Comparison of ENCODE assay signal across 8 cellular contexts in the genomic region with DNA sequence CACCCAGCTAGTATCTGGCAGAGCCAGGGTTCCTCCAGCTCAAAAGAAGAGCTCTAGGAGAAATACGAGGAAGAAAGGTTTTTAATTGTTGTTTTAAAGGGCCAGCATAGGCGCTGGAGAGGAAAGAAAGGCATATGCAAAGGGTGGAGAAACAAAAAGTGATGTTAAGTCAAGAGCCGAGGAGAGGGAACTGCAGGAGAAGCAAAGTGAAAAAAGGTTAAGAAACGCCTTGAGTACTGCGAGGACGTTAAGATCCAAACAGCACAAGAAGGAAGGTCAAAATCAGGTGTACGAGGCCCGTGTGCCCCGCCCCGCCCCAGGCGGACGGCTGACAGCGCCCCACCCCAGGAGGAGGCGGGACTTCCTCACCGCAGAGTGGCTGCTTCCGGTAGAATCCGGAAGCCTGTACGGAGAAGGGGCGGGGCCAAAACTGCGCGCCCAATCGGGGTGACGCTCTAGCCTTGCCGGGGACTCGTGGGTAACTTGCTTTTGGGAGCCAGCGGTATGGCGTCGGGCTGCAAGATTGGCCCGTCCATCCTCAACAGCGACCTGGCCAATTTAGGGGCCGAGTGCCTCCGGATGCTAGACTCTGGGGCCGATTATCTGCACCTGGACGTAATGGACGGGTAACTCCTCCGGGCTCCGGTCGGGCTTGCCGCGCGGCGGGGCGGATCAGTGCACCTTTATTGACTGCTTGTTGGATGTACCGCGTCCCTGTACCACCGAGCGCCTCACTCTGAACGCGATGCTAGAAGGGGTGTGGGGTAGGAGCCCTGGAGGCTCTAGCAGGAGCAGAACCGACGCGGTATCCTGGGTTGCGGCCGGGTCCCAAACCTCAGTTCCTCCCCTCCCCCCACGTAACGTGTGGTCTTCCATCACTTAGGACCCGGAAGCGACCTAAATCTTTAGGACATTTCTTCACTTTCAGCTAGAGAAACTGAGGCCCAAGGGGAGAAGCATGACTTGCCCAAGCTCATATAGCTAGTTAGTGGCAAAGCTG. TPM values are rescaled to one million over a fixed set of nuclear protein-coding genes. Genes with fewer than 3 reads are reported as not detected.
DNase-seq lines count a peak whose midpoint lies in the region; ATAC-seq and TF ChIP-seq lines count a peak whose summit lies in the region.

A gene (plus strand): TSS at position 481 of the 1,000 bp plus-strand sequence. CDS start 24 bp downstream, at position 505.

- H3K4me3 ChIP-seq in NB4 (ENCODE audit: low read depth, low read length) (peak within 1 kb of the TSS; percentile 99), SK-N-MC (peak within 1 kb of the TSS; percentile 90), gastroesophageal sphincter (peak within 1 kb of the TSS; percentile 68 to 96), neutrophil (ENCODE audit: low read depth in 1 of 2, low read length in 1 of 2) (peak within 1 kb of the TSS; percentile 77 to 96)

- H3K36me3 Mint-ChIP-seq in HFFc6 (ENCODE audit: low read depth) = peaks cover 9% of the 10 kb centered on the region; the same call in 1 of the 2 replicates
- H3K36me3 Mint-ChIP-seq in activated naive CD4-positive, alpha-beta T cell treated with anti-CD3 and anti-CD28 coated beads, Interleukin-2, amount 10 ng/mL, durations not matched to agents 7 days and 5 days = peaks cover 13% of the 10 kb centered on the region

- peaks cover 5 to 46% (median 27%) of the 10 kb centered on the region in 3 donors for H3K4me1 ChIP-seq in gastroesophageal sphincter
- H3K4me1 ChIP-seq in neutrophil (ENCODE audit: control insufficient read depth in 1 of 2, insufficient read depth in 1 of 2, low read depth in 1 of 2, low read length in 1 of 2) = peaks cover 40 to 43% of the 10 kb centered on the region in 2 experiments

- DNase-seq in GM04503 (ENCODE audit: low read depth) (peak; percentile 57), HFFc6 (peak; percentile 92), NB4 (ENCODE audit: low read depth) (peak; percentile 98), SK-N-MC (ENCODE audit: low read depth, low spot score) (peak; percentile 75), substantia nigra (lab: John Stamatoyannopoulos, UW) (peak; percentile 58 to 95 (median 90))
- peak; percentile 98 for DNase-seq in activated naive CD4-positive, alpha-beta T cell treated with anti-CD3 and anti-CD28 coated beads, Interleukin-2, amount 10 ng/mL, durations not matched to agents 7 days and 5 days

- H3K36me3 ChIP-seq in SK-N-MC (ENCODE audit: insufficient read depth, low read length) (peaks cover 27% of the 10 kb centered on the region), gastroesophageal sphincter (no peaks in the 10 kb centered on the region), neutrophil (no peaks in the 10 kb centered on the region)

- TF ChIP-seq CTCF in HFFc6 (IDR thresholded peaks at IDR 0.05) (peak; percentile 11; the same call in 1 of the 2 replicates), NB4 (IDR thresholded peaks at IDR 0.05; ENCODE audit: low read depth, low read length) (no peak), gastroesophageal sphincter (IDR thresholded peaks at IDR 0.05) (no peak), neutrophil (IDR thresholded peaks at IDR 0.05) (peak; percentile 42)

- peaks cover 49% of the 10 kb centered on the region for H3K4me1 Mint-ChIP-seq in HFFc6 (ENCODE audit: low read depth)
- peaks cover 59% of the 10 kb centered on the region for H3K4me1 Mint-ChIP-seq in activated naive CD4-positive, alpha-beta T cell treated with anti-CD3 and anti-CD28 coated beads, Interleukin-2, amount 10 ng/mL, durations not matched to agents 7 days and 5 days

- H3K4me3 Mint-ChIP-seq in HFFc6 = peak within 1 kb of the TSS; percentile 93
- H3K4me3 Mint-ChIP-seq in activated naive CD4-positive, alpha-beta T cell treated with anti-CD3 and anti-CD28 coated beads, Interleukin-2, amount 10 ng/mL, durations not matched to agents 7 days and 5 days = peak within 1 kb of the TSS; percentile 96

- CTCF ChIA-PET in activated naive CD4-positive, alpha-beta T cell treated with anti-CD3 and anti-CD28 coated beads, Interleukin-2, amount 10 ng/mL, durations not matched to agents 7 days and 5 days (lab: Charles Lee) = interaction anchor here (0.7 kb wide), 1 partner anchor 186 kb away, joined by 3 read pairs; no protein-coding TSS in a partner anchor

- ATAC-seq in gastroesophageal sphincter = peak; percentile 100

- peak; percentile 75 for TF ChIP-seq POLR2A in NB4 (IDR thresholded peaks at IDR 0.05; ENCODE audit: extremely low read depth, insufficient read length)
- peak; percentile 29 to 45 for TF ChIP-seq POLR2A in gastroesophageal sphincter (IDR thresholded peaks at IDR 0.05)

- peak within 1 kb of the TSS; percentile 25; the same call in 1 of the 2 replicates for H3K27ac ChIP-seq in SK-N-MC
- H3K27ac ChIP-seq in gastroesophageal sphincter = peak within 1 kb of the TSS; percentile 76 to 89 (median 84)
- peak within 1 kb of the TSS; percentile 80 for H3K27ac ChIP-seq in neutrophil
- H3K27ac ChIP-seq in substantia nigra (ENCODE audit: low read depth, low read length, poor library complexity, severe bottlenecking) = peak within 1 kb of the TSS; percentile 50

- peak within 1 kb of the TSS; percentile 79 for H3K27ac Mint-ChIP-seq in HFFc6
- peak within 1 kb of the TSS; percentile 88 for H3K27ac Mint-ChIP-seq in activated naive CD4-positive, alpha-beta T cell treated with anti-CD3 and anti-CD28 coated beads, Interleukin-2, amount 10 ng/mL, durations not matched to agents 7 days and 5 days

- peak within 1 kb of the TSS; percentile 84 for H3K9ac ChIP-seq in SK-N-MC (ENCODE audit: insufficient read length)

- no peak for TF ChIP-seq EP300 in gastroesophageal sphincter (IDR thresholded peaks at IDR 0.05)

- H3K9me3 Mint-ChIP-seq in HFFc6 = no peaks in the 10 kb centered on the region
- no peaks in the 10 kb centered on the region for H3K9me3 Mint-ChIP-seq in activated naive CD4-positive, alpha-beta T cell treated with anti-CD3 and anti-CD28 coated beads, Interleukin-2, amount 10 ng/mL, durations not matched to agents 7 days and 5 days

- no peaks in the 10 kb centered on the region for H3K9me3 ChIP-seq in SK-N-MC (ENCODE audit: low read depth, low read length)
- H3K9me3 ChIP-seq in gastroesophageal sphincter = no peaks in the 10 kb centered on the region
- H3K9me3 ChIP-seq in neutrophil = no peaks in the 10 kb centered on the region

- no peaks in the 10 kb centered on the region for H3K27me3 Mint-ChIP-seq in HFFc6 (ENCODE audit: insufficient read depth)
- H3K27me3 Mint-ChIP-seq in activated naive CD4-positive, alpha-beta T cell treated with anti-CD3 and anti-CD28 coated beads, Interleukin-2, amount 10 ng/mL, durations not matched to agents 7 days and 5 days = no peaks in the 10 kb centered on the region

- H3K27me3 ChIP-seq in gastroesophageal sphincter = no peaks in the 10 kb centered on the region
- no peaks in the 10 kb centered on the region for H3K27me3 ChIP-seq in neutrophil

- 1% methylated on average over 13 to 16 of the region's 58 CpGs for WGBS in gastroesophageal sphincter (ENCODE audit: low coverage in 1 of 2), 2 donors

RNA-seq across cellular contexts. Expression of the gene that starts here (rescaled TPM):
- total RNA-seq in HFFc6 (2021; fragmentation: NEBNext Ultra II Directional; extraction: Animal tissue kit (Norgen Biotek cat#: 25700)) = 10 to 100 TPM; 58.9 to 70.9 (median 67.3) TPM
- 10 to 100 TPM; 49.0 to 63.6 (median 49.7) TPM for total RNA-seq in gastroesophageal sphincter

Comparison
In these comparisons a context has a peak if more than half of its experiments do, and no peak if none do; other contexts are left out.
1. Peak in every context shown above with its lines: DNase-seq, ATAC-seq, H3K4me3 ChIP-seq and H3K27ac ChIP-seq.
2. CTCF ChIP-seq: peak in HFFc6 (single experiment) and neutrophil (single experiment); none in NB4 (single experiment) and gastroesophageal sphincter (0 of 4).
3. H3K27ac ChIP-seq: peak in every context shown above with its lines; median percentile 84 in gastroesophageal sphincter; 80 in neutrophil; 50 in substantia nigra; 25 in SK-N-MC.